20 cellular contexts compared by ENCODE assay signal in genomic region chr14:39272918-39273317, GRCh38.
"Had no signal": no experiment of that assay in that cellular context is flagged by ENCODE, and none has a peak within 500 bp of the region (broad histone marks: within the 10 kb centered on the region; RNA-seq: fewer than 3 reads in every experiment).

No MANE protein-coding gene starts in this region.

- H3K9me3 ChIP-seq: ovary, prostate gland, tibial artery had no signal

- H3K27me3 Mint-ChIP-seq: activated naive CD8-positive, alpha-beta T cell treated with anti-CD3 and anti-CD28 coated beads, Interleukin-2, amount 10 ng/mL, durations not matched to agents 7 days and 5 days; naive thymus-derived CD8-positive, alpha-beta T cell had no signal

- H3K36me3 ChIP-seq: ovary, prostate gland, tibial artery had no signal

- H3K27ac Mint-ChIP-seq: activated naive CD8-positive, alpha-beta T cell treated with anti-CD3 and anti-CD28 coated beads, Interleukin-2, amount 10 ng/mL, durations not matched to agents 7 days and 5 days; activated T-helper 1 cell treated with anti-CD3 and anti-CD28 coated beads, Interleukin-12 subunit alpha, Interleukin-12 subunit beta, Interleukin-2, Interleukin-4 antibody, amounts not matched to agents 30 ng/mL and 10 ng/mL and 1 ng/mL, durations not matched to agents 14 hours and 24 hours and 36 hours; T-helper 1 cell treated with Interleukin-12 subunit alpha and Interleukin-12 subunit beta and Interleukin-4 antibody, amounts not matched to agents 30 μg/mL and 1 μg/mL, for 36 hours had no signal

- ATAC-seq: foreskin keratinocyte; left lobe of liver; naive thymus-derived CD8-positive, alpha-beta T cell; stimulated activated naive CD8-positive, alpha-beta T cell treated with anti-CD3 and anti-CD28 coated beads, Interleukin-15, Interleukin-2, amounts not matched to agents 100 U/mL and 50 U/mL, for 24 hours had no signal

- DNase-seq: activated CD4-positive, alpha-beta T cell treated with anti-CD3 and anti-CD28 coated beads for 4 hours; activated CD4-positive, alpha-beta T cell treated with anti-CD3 and anti-CD28 coated beads, Interleukin-2, amount 50 U/mL, for 48 hours; activated CD4-positive, CD25-positive, alpha-beta regulatory T cell; activated CD8-positive, alpha-beta memory T cell treated with anti-CD3 and anti-CD28 coated beads, Interleukin-2, amount 50 U/mL, for 48 hours; activated gamma-delta T cell treated with Interleukin-2 at 50 U/mL for 16 hours; activated naive CD8-positive, alpha-beta T cell treated with anti-CD3 and anti-CD28 coated beads, Interleukin-2, amount 10 ng/mL, durations not matched to agents 7 days and 5 days; amygdala; cortex of kidney; naive thymus-derived CD8-positive, alpha-beta T cell; ovary; spleen; stimulated activated CD4-positive, alpha-beta T cell treated with anti-CD3 and anti-CD28 coated beads, Interleukin-4, amount 100 ng/mL, for 1 hour; stimulated activated naive CD8-positive, alpha-beta T cell treated with anti-CD3 and anti-CD28 coated beads, Interleukin-15, Interleukin-2, amounts not matched to agents 100 U/mL and 50 U/mL, for 24 hours; tibial artery had no signal

- H3K4me3 Mint-ChIP-seq: activated naive CD8-positive, alpha-beta T cell treated with anti-CD3 and anti-CD28 coated beads, Interleukin-2, amount 10 ng/mL, durations not matched to agents 7 days and 5 days; activated T-helper 1 cell treated with anti-CD3 and anti-CD28 coated beads, Interleukin-12 subunit alpha, Interleukin-12 subunit beta, Interleukin-2, Interleukin-4 antibody, amounts not matched to agents 30 ng/mL and 10 ng/mL and 1 ng/mL, durations not matched to agents 14 hours and 24 hours and 36 hours; T-helper 1 cell treated with Interleukin-12 subunit alpha and Interleukin-12 subunit beta and Interleukin-4 antibody, amounts not matched to agents 30 μg/mL and 1 μg/mL, for 36 hours had no signal

- H3K27me3 ChIP-seq: foreskin keratinocyte, ovary, spleen, tibial artery had no signal

- H3K27ac ChIP-seq: foreskin keratinocyte, ovary, prostate gland, spleen, tibial artery had no signal

- H3K4me3 ChIP-seq: lung, ovary, prostate gland, spleen, tibial artery had no signal

- H3K4me1 ChIP-seq: foreskin keratinocyte had no signal
